In genomic region chr4:164955107-164955805, GRCh38 we compare ENCODE assay signal across 18 cellular contexts. TPM values are rescaled to one million over a fixed set of nuclear protein-coding genes. Genes with fewer than 3 reads are reported as not detected.
DNase-seq lines count a peak whose midpoint lies in the region; ATAC-seq, FAIRE-seq and TF ChIP-seq lines count a peak whose summit lies in the region.
"Had no signal": no experiment of that assay in that cellular context is flagged by ENCODE, and none has a peak within 500 bp of the region (broad histone marks: within the 10 kb centered on the region; RNA-seq: fewer than 3 reads in every experiment).

No MANE protein-coding gene starts in this region.

- BruUV-seq in HepG2 (replicated peaks; lab: Mats Ljungman, UMichigan), result no TSS peak

- H3K36me3 ChIP-seq in HepG2 (replicated peaks in 1 of 2; ENCODE audit: control insufficient read depth in 1 of 2, insufficient read depth in 2 of 2, low read length in 2 of 2), result no peaks in the 10 kb centered on the region
- H3K36me3 ChIP-seq in right lobe of liver, result no peaks in the 10 kb centered on the region
- no peaks in the 10 kb centered on the region for H3K36me3 ChIP-seq in mesendoderm (ENCODE audit: control insufficient read depth, insufficient read depth, low read length)
- H3K36me3 ChIP-seq: cardiac muscle cell, suprapubic skin had no signal

- H2AK5ac ChIP-seq in mesendoderm (ENCODE audit: low read length), result no peak overlapping the region

- no peak overlapping the region for H2BK15ac ChIP-seq in mesendoderm (replicated peaks; ENCODE audit: low read depth)

- H2BK120ac ChIP-seq in mesendoderm (ENCODE audit: low read depth, low read length), result no peak overlapping the region

- no peaks in the 10 kb centered on the region for H3K79me1 ChIP-seq in mesendoderm (ENCODE audit: low read length)

- no peak for FAIRE-seq in HepG2 (lab: Jason Lieb, UNC)
- FAIRE-seq: GM19239 had no signal

- intact Hi-C loops in HepG2 (cut with micrococcal nuclease; ENCODE audit: unreplicated experiment), result no loop called here
- intact Hi-C loops in right lobe of liver (cut with DNase I), result no loop called here

- no peak overlapping the region for H2BK5ac ChIP-seq in mesendoderm (ENCODE audit: low read length)

- H3K4me1 ChIP-seq in HepG2 (ENCODE audit: insufficient read depth, low read length) (peaks cover 11% of the 10 kb centered on the region), right lobe of liver (peaks cover 0 to 8% (median 0%) of the 10 kb centered on the region in 4 donors), mesendoderm (ENCODE audit: control insufficient read depth, low read depth, low read length) (no peaks in the 10 kb centered on the region)

- no peak overlapping the region for H3K27ac ChIP-seq in HepG2 (ENCODE audit: extremely low read length, insufficient read depth, low read length)
- no peak overlapping the region for H3K27ac ChIP-seq in right lobe of liver
- H3K27ac ChIP-seq in mesendoderm (ENCODE audit: low read depth, low read length), result no peak overlapping the region
- H3K27ac ChIP-seq: cardiac muscle cell, suprapubic skin had no signal

- H3K4me3 ChIP-seq in HepG2 (replicated peaks in 1 of 3; ENCODE audit: insufficient read depth in 1 of 3, low read depth in 2 of 3, low read length in 3 of 3), result no peak overlapping the region
- H3K4me3 ChIP-seq in right lobe of liver, result no peak overlapping the region
- H3K4me3 ChIP-seq in mesendoderm (ENCODE audit: low read length), result no peak overlapping the region
- H3K4me3 ChIP-seq: cardiac muscle cell, suprapubic skin had no signal

- H3K27me3 Mint-ChIP-seq in T-helper 17 cell, result peaks cover 25% of the 10 kb centered on the region
- H3K27me3 Mint-ChIP-seq in stimulated activated naive B cell treated with anti-CD40 and anti-IgM and Interleukin-4, amounts not matched to agents 10 μg/mL and 1 μg/mL and 100 μg/mL, for 72 hours, result peaks cover 18 to 26% of the 10 kb centered on the region in 2 donors

- 24% methylated on average over 4 of the region's 4 CpGs for WGBS in HepG2 (ENCODE audit: low lambda C conversion rate)
- 71% methylated on average over 4 of the region's 4 CpGs for WGBS in right lobe of liver (ENCODE audit: insufficient coverage, low coverage, low lambda C conversion rate, missing lambda C conversion rate)
- no CpG with 5 or more reads among the region's 4 CpGs for WGBS in mesendoderm (ENCODE audit: extremely low coverage, insufficient coverage, low lambda C conversion rate)

- TF ChIP-seq POLR2A in HepG2 (IDR thresholded peaks at IDR 0.05; ENCODE audit: insufficient read depth in 1 of 2, low read depth in 2 of 2, low read length in 2 of 2) (no peak), right lobe of liver (IDR thresholded peaks at IDR 0.05) (no peak)

- no peak overlapping the region for H3K18ac ChIP-seq in mesendoderm (ENCODE audit: low read length)

- TF ChIP-seq EP300 in HepG2 (IDR thresholded peaks at IDR 0.05; ENCODE audit: low read depth in 2 of 2, low read length in 2 of 2) (no peak), HepG2 (CRISPR knock-in tag; IDR thresholded peaks at IDR 0.05; ENCODE audit: borderline replicate concordance) (no peak)

- H3K27me3 ChIP-seq in HepG2 (ENCODE audit: control insufficient read depth in 1 of 2, insufficient read depth in 2 of 2, low read length in 2 of 2), result no peaks in the 10 kb centered on the region
- H3K27me3 ChIP-seq in right lobe of liver, result no peaks in the 10 kb centered on the region
- H3K27me3 ChIP-seq in mesendoderm (ENCODE audit: insufficient read depth, low read length, poor library complexity), result no peaks in the 10 kb centered on the region
- H3K27me3 ChIP-seq: suprapubic skin had no signal

- H3K4ac ChIP-seq in mesendoderm (ENCODE audit: low read depth, low read length), result no peak overlapping the region

- H3K9me3 ChIP-seq in HepG2 (ENCODE audit: low read length) (no peaks in the 10 kb centered on the region), right lobe of liver (no peaks in the 10 kb centered on the region), T-helper 17 cell (ENCODE audit: control insufficient read depth, low read length, poor library complexity, severe bottlenecking) (no peaks in the 10 kb centered on the region)
- H3K9me3 ChIP-seq: suprapubic skin had no signal

- no peak overlapping the region for H3K9ac ChIP-seq in HepG2 (ENCODE audit: insufficient read depth, low read depth, low read length)
- H3K9ac ChIP-seq in mesendoderm (ENCODE audit: low read length), result no peak overlapping the region

- peaks cover 9% of the 10 kb centered on the region for H3K4me1 Mint-ChIP-seq in T-helper 17 cell
- H3K4me1 Mint-ChIP-seq in stimulated activated naive B cell treated with anti-CD40 and anti-IgM and Interleukin-4, amounts not matched to agents 10 μg/mL and 1 μg/mL and 100 μg/mL, for 72 hours, result peaks cover 9 to 17% of the 10 kb centered on the region in 2 donors

- no peaks in the 10 kb centered on the region for H4K20me1 ChIP-seq in HepG2 (ENCODE audit: insufficient read depth, low read length)

- CTCF ChIA-PET in HepG2 (lab: Yijun Ruan, JAX; ENCODE audit: low intra/inter-chr PET ratio, low total read pairs), result no interaction called here

- TF ChIP-seq CTCF in HepG2 (CRISPR knock-in tag; IDR thresholded peaks at IDR 0.05) (no peak), right lobe of liver (IDR thresholded peaks at IDR 0.05) (no peak)

- H4K5ac ChIP-seq in mesendoderm (ENCODE audit: low read length), result peak overlapping the region; percentile 66

- H3K4me3 Mint-ChIP-seq in T-helper 17 cell, result peak overlapping the region; percentile 43
- peak overlapping the region; percentile 5 to 63 for H3K4me3 Mint-ChIP-seq in stimulated activated naive B cell treated with anti-CD40 and anti-IgM and Interleukin-4, amounts not matched to agents 10 μg/mL and 1 μg/mL and 100 μg/mL, for 72 hours

- H3K79me2 ChIP-seq in HepG2 (ENCODE audit: insufficient read depth, low read length) (no peaks in the 10 kb centered on the region), mesendoderm (ENCODE audit: control insufficient read depth, insufficient read depth, low read length) (no peaks in the 10 kb centered on the region)

- H3K27ac Mint-ChIP-seq in T-helper 17 cell, result no peak overlapping the region
- peak overlapping the region; percentile 0 for H3K27ac Mint-ChIP-seq in stimulated activated naive B cell treated with anti-CD40 and anti-IgM and Interleukin-4, amounts not matched to agents 10 μg/mL and 1 μg/mL and 100 μg/mL, for 72 hours

- H3K56ac ChIP-seq in mesendoderm (ENCODE audit: low read length), result no peak overlapping the region

- peaks cover 2 to 4% of the 10 kb centered on the region in 2 donors for H3K9me3 Mint-ChIP-seq in stimulated activated naive B cell treated with anti-CD40 and anti-IgM and Interleukin-4, amounts not matched to agents 10 μg/mL and 1 μg/mL and 100 μg/mL, for 72 hours

- POLR2A ChIA-PET in HepG2 (lab: Yijun Ruan, JAX), result no interaction called here

- in situ Hi-C loops in HepG2 (cut with HindIII; ENCODE audit: extremely low pct_ligation_motif_present, low pct_unique_long_range_greater_than_20kb), result no loop called here

- TF ChIP-seq RAD21 in HepG2 (CRISPR knock-in tag; IDR thresholded peaks at IDR 0.05), result no peak

- no peak for ATAC-seq in HepG2
- no peak for ATAC-seq in right lobe of liver
- ATAC-seq in T-helper 17 cell, result no peak
- no peak for ATAC-seq in stimulated activated naive B cell treated with anti-CD40 and anti-IgM and Interleukin-4, amounts not matched to agents 10 μg/mL and 1 μg/mL and 100 μg/mL, for 72 hours (replicated peaks)
- no peak for ATAC-seq in HG02973 (IDR thresholded peaks at IDR 0.05; ENCODE audit: unreplicated experiment)
- no peak for ATAC-seq in GM21515 (IDR thresholded peaks at IDR 0.05; ENCODE audit: unreplicated experiment)
- ATAC-seq: activated naive CD4-positive, alpha-beta T cell treated with anti-CD3 and anti-CD28 coated beads, Interleukin-2, amount 50 U/mL, for 72 hours; left lobe of liver had no signal

- no peak overlapping the region for H3K23ac ChIP-seq in mesendoderm (ENCODE audit: low read length)

- H3K4me2 ChIP-seq in HepG2 (ENCODE audit: low read depth, low read length) (no peak overlapping the region), mesendoderm (ENCODE audit: low read length) (no peak overlapping the region)

- DNase-seq in HepG2 (ENCODE audit: low spot score) (no peak), right lobe of liver (no peak), T-helper 17 cell (no peak), mesendoderm (no peak), germinal center (ENCODE audit: low spot score) (no peak)
- DNase-seq in stimulated activated naive B cell treated with anti-CD40 and anti-IgM and Interleukin-4, amounts not matched to agents 10 μg/mL and 1 μg/mL and 100 μg/mL, for 72 hours, result no peak
- DNase-seq: activated CD8-positive, alpha-beta memory T cell treated with anti-CD3 and anti-CD28 coated beads for 24 hours; AML-193; effector CD4-positive, alpha-beta T cell; NCI-H1105 treated with DMSO at 0.1 percent for 48 hours; NCI-H446 treated with DMSO at 0.1 percent for 48 hours had no signal

- H3K36me3 Mint-ChIP-seq in T-helper 17 cell (ENCODE audit: low read depth), result no peaks in the 10 kb centered on the region
- H3K36me3 Mint-ChIP-seq in stimulated activated naive B cell treated with anti-CD40 and anti-IgM and Interleukin-4, amounts not matched to agents 10 μg/mL and 1 μg/mL and 100 μg/mL, for 72 hours, result peaks cover 14 to 17% of the 10 kb centered on the region in 2 donors

- H2AFZ ChIP-seq in HepG2 (ENCODE audit: low read length), result no peak overlapping the region

- H4K8ac ChIP-seq in mesendoderm (ENCODE audit: low read depth, low read length), result no peak overlapping the region

RNA-seq across cellular contexts. Expression of gene TRIM61, which starts 22.2 kb away (rescaled TPM):
- total RNA-seq in HepG2 (2016; rRNA removed; fragmentation: Illumina TruSeq; extraction: Trizol), result not detected in 2 replicates
- not detected in 2 replicates for total RNA-seq in HepG2 (2016; cell fraction: cytosol; rRNA removed; fragmentation: Illumina TruSeq; extraction: Trizol; ENCODE audit: low read depth)
- not detected in 2 replicates for total RNA-seq in HepG2 (2016; cell fraction: insoluble cytoplasmic fraction; rRNA removed; fragmentation: Illumina TruSeq; extraction: Trizol)
- total RNA-seq in HepG2 (2016; cell fraction: membrane; rRNA removed; fragmentation: Illumina TruSeq; extraction: Trizol), result not detected in 2 replicates
- total RNA-seq in HepG2 (2016; cell fraction: nucleus; rRNA removed; fragmentation: Illumina TruSeq; extraction: Trizol), result 0.38 TPM in 1 of 2 replicates, not detected in the other
- not detected in 2 replicates for polyA plus RNA-seq in HepG2 (2011; rRNA removed)
- not detected in 2 replicates for polyA plus RNA-seq in HepG2 (2011; cell fraction: cytosol; rRNA removed)
- polyA plus RNA-seq in HepG2 (2011; cell fraction: nucleus; rRNA removed), result not detected in 2 replicates
- not detected in 2 replicates for polyA plus RNA-seq in HepG2 (2012)
- not detected in 2 replicates for polyA plus RNA-seq in HepG2 (2016; cell fraction: cytosol; fragmentation: Illumina TruSeq; extraction: Trizol; ENCODE audit: low read depth)
- not detected in 2 replicates for polyA plus RNA-seq in HepG2 (2016; cell fraction: insoluble cytoplasmic fraction; fragmentation: Illumina TruSeq; extraction: Trizol; ENCODE audit: low read depth)
- not detected in 2 replicates for polyA plus RNA-seq in HepG2 (2016; cell fraction: membrane; fragmentation: Illumina TruSeq; extraction: Trizol; ENCODE audit: low read depth)
- polyA plus RNA-seq in HepG2 (2016; cell fraction: nucleus; fragmentation: Illumina TruSeq; extraction: Trizol; ENCODE audit: insufficient read depth, low read depth), result not detected in 2 replicates
- polyA minus RNA-seq in HepG2 (2011; rRNA and poly(A)+ RNA removed; ENCODE audit: low replicate concordance), result not detected in 2 replicates
- not detected in 2 replicates for polyA minus RNA-seq in HepG2 (2011; cell fraction: cytosol; rRNA and poly(A)+ RNA removed)
- not detected in 2 replicates for polyA minus RNA-seq in HepG2 (2011; cell fraction: nucleus; rRNA and poly(A)+ RNA removed)
- total RNA-seq in right lobe of liver, result under 1 TPM in 3 of 6 experiments, not detected in 3; 0.24 to 0.37 (median 0.35) TPM
- under 1 TPM in 1 of 2 donors, not detected in 1; 0.45 TPM for total RNA-seq in T-helper 17 cell
- 4.0 TPM for polyA plus RNA-seq in mesendoderm (2013, experiment 1 of 2)
- 4.1 TPM for polyA plus RNA-seq in mesendoderm (2013, experiment 2 of 2)
- total RNA-seq: suprapubic skin had no signal
